ENCODE assay signal across 1 cellular context in the genomic region with DNA sequence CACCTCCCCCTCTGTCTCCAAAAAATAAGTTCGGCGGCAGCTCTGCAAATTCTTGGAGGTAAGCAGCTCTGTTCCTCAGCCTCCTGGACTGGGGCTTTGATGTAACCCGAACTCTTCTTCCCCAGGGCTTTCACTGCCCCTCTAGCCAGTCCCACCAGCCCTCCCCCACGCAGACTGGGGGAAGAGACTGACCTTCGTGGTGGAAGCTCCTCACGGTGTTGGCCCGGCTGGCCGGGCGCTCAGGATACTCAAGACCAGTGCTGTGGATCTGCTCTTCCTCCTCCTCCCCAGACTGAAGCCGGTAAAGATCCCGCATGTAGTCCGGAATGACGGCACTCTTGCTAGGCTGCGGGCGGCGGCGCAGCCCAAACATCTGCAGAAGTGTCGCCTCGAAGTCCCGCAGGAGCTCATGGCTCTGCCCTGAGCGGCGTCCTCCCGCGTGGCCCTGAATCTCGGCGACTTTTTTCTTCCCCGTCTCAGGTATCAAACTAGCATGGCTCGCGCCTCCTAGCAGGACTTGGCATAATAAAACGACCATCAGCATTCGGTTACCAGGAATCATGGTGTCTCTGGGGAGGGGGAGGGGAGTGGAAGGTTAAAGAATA.
TF ChIP-seq lines count a peak whose summit lies in the region.

No MANE protein-coding gene starts in this region.

TF ChIP-seq in GM23338, 12 proteins besides CTCF, POLR2A, EP300 and RAD21 (continued from another document):
- TF ChIP-seq, protein P1, sequence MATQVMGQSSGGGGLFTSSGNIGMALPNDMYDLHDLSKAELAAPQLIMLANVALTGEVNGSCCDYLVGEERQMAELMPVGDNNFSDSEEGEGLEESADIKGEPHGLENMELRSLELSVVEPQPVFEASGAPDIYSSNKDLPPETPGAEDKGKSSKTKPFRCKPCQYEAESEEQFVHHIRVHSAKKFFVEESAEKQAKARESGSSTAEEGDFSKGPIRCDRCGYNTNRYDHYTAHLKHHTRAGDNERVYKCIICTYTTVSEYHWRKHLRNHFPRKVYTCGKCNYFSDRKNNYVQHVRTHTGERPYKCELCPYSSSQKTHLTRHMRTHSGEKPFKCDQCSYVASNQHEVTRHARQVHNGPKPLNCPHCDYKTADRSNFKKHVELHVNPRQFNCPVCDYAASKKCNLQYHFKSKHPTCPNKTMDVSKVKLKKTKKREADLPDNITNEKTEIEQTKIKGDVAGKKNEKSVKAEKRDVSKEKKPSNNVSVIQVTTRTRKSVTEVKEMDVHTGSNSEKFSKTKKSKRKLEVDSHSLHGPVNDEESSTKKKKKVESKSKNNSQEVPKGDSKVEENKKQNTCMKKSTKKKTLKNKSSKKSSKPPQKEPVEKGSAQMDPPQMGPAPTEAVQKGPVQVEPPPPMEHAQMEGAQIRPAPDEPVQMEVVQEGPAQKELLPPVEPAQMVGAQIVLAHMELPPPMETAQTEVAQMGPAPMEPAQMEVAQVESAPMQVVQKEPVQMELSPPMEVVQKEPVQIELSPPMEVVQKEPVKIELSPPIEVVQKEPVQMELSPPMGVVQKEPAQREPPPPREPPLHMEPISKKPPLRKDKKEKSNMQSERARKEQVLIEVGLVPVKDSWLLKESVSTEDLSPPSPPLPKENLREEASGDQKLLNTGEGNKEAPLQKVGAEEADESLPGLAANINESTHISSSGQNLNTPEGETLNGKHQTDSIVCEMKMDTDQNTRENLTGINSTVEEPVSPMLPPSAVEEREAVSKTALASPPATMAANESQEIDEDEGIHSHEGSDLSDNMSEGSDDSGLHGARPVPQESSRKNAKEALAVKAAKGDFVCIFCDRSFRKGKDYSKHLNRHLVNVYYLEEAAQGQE (IDR thresholded peaks at IDR 0.05; ENCODE audit: unreplicated experiment) = no peak
- no peak for TF ChIP-seq POLR2AphosphoS5 (IDR thresholded peaks at IDR 0.05; ENCODE audit: low read depth)
- no peak for TF ChIP-seq CREB1 (CRISPR knock-in tag; IDR thresholded peaks at IDR 0.05; ENCODE audit: low read depth)
TF ChIP-seq in GM23338: peak in this region for 0.
